Comparison of ENCODE assay signal across 9 cellular contexts in genomic region chr13:106372199-106373160, GRCh38.
A peak's percentile ranks its signal among the peaks of the same experiment; 100 is the strongest.
DNase-seq lines count a peak whose midpoint lies in the region; ATAC-seq and TF ChIP-seq lines count a peak whose summit lies in the region.
"Had no signal": no experiment of that assay in that cellular context is flagged by ENCODE, and none has a peak within 500 bp of the region (broad histone marks: within the 10 kb centered on the region; RNA-seq: fewer than 3 reads in every experiment).

No MANE protein-coding gene starts in this region.

- ATAC-seq in GM21825 (IDR thresholded peaks at IDR 0.05; ENCODE audit: unreplicated experiment) (peak; percentile 48), HG03095 (IDR thresholded peaks at IDR 0.05; ENCODE audit: unreplicated experiment) (no peak)

- no peak overlapping the region for H3K4me3 ChIP-seq in GM12865 (ENCODE audit: low read depth, low read length)

- TF ChIP-seq CTCF in GM12865 (IDR thresholded peaks at IDR 0.05; ENCODE audit: insufficient read depth, low read depth, low read length, missing control alignments) = no peak

- peak; percentile 67 for DNase-seq in GM12865 (ENCODE audit: low read depth)
- DNase-seq in M059J (ENCODE audit: low read depth) = peak; percentile 51
- DNase-seq in iris pigment epithelial cell (ENCODE audit: low read depth) = peak; percentile 97
- DNase-seq in activated CD8-positive, alpha-beta memory T cell treated with anti-CD3 and anti-CD28 coated beads for 24 hours = no peak
- no peak for DNase-seq in effector CD4-positive, alpha-beta T cell
- no peak for DNase-seq in cerebellar nuclear complex (lab: John Stamatoyannopoulos, UW)
- DNase-seq: OCI-M1 had no signal

Comparison
In these comparisons a context has a peak if more than half of its experiments do, and no peak if none do; other contexts are left out.
1. DNase-seq: peak in GM12865 (single experiment), M059J (single experiment) and iris pigment epithelial cell (single experiment); none in activated CD8-positive, alpha-beta memory T cell treated with anti-CD3 and anti-CD28 coated beads for 24 hours (single experiment), effector CD4-positive, alpha-beta T cell (single experiment) and cerebellar nuclear complex (0 of 2).